In the genomic region with DNA sequence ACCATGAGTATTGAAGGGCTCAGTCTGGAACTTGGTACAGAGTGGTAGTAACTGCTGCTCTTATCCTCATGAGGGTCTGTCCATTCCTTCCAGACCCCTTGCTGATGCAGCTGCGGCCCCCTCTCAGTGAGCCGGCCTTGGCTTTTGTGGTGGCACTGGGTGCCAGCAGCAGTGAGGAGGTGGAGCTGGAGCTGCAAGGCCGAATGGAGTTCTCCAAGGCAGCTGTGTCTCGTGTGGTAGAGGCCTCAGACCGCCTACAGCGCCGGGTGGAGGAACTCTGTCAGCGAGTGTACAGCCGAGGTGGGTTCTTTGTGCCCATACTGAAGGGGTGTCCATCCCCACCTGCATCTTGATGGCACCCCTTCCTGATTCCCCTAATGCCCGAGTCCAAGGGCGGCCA, we compare ENCODE assay signal across 15 cellular contexts. TPM values are rescaled to one million over a fixed set of nuclear protein-coding genes. Genes with fewer than 3 reads are reported as not detected.
A peak's percentile ranks its signal among the peaks of the same experiment; 100 is the strongest.
DNase-seq lines count a peak whose midpoint lies in the region; ATAC-seq and TF ChIP-seq lines count a peak whose summit lies in the region.
"Had no signal": no experiment of that assay in that cellular context is flagged by ENCODE, and none has a peak within 500 bp of the region (broad histone marks: within the 10 kb centered on the region; RNA-seq: fewer than 3 reads in every experiment).

No MANE protein-coding gene starts in this region.

- H3K36me3 ChIP-seq in PC-9 (ENCODE audit: low read depth), result peaks cover 46% of the 10 kb centered on the region

- DNase-seq in activated naive CD4-positive, alpha-beta T cell treated with anti-CD3 and anti-CD28 coated beads for 36 hours, result no peak
- DNase-seq in activated naive CD4-positive, alpha-beta T cell treated with Interleukin-2 at 50 U/mL for 16 hours, result no peak
- DNase-seq in PC-9 (no peak), osteocyte (ENCODE audit: extremely low spot score, unreplicated experiment) (no peak), NCI-H1092 treated with DMSO at 0.1 percent for 48 hours (lab: John Stamatoyannopoulos, UW) (no peak), OCI-M2 (lab: John Stamatoyannopoulos, UW; ENCODE audit: unreplicated experiment) (no peak)
- no peak for DNase-seq in effector memory CD8-positive, alpha-beta T cell
- no peak for DNase-seq in stimulated activated naive CD4-positive, alpha-beta T cell (lab: John Stamatoyannopoulos, UW)
- DNase-seq: DMS 273 treated with DMSO at 0.1 percent for 48 hours; effector CD4-positive, alpha-beta T cell; mesendoderm; NCI-H1417 had no signal

- H3K27ac Mint-ChIP-seq in activated naive CD4-positive, alpha-beta T cell treated with anti-CD3 and anti-CD28 coated beads for 36 hours, result no peak overlapping the region
- H3K27ac Mint-ChIP-seq in effector memory CD8-positive, alpha-beta T cell, result peak overlapping the region; percentile 22 to 96
- no peak overlapping the region for H3K27ac Mint-ChIP-seq in osteocyte (ENCODE audit: unreplicated experiment)

- BruUV-seq in PC-9 (replicated peaks; lab: Mats Ljungman, UMichigan), result no TSS peak

- H3K9me3 ChIP-seq in PC-9 (ENCODE audit: insufficient read depth, low read depth), result no peaks in the 10 kb centered on the region
- H3K9me3 ChIP-seq: suprapubic skin had no signal

- H3K79me2 ChIP-seq in PC-9 (ENCODE audit: low read depth), result peaks cover 34% of the 10 kb centered on the region

- H3K4me3 ChIP-seq in PC-9, result no peak overlapping the region

- H3K36me3 Mint-ChIP-seq in activated naive CD4-positive, alpha-beta T cell treated with anti-CD3 and anti-CD28 coated beads for 36 hours (ENCODE audit: low read depth), result peaks cover 15% of the 10 kb centered on the region
- peaks cover 62% of the 10 kb centered on the region for H3K36me3 Mint-ChIP-seq in effector memory CD8-positive, alpha-beta T cell (ENCODE audit: insufficient read depth)
- H3K36me3 Mint-ChIP-seq in osteocyte (ENCODE audit: unreplicated experiment), result peaks cover 33% of the 10 kb centered on the region

- H2AFZ ChIP-seq in PC-9, result no peak overlapping the region
- H2AFZ ChIP-seq: parathyroid adenoma had no signal

- peak overlapping the region; percentile 23 for H3K4me3 Mint-ChIP-seq in activated naive CD4-positive, alpha-beta T cell treated with anti-CD3 and anti-CD28 coated beads for 36 hours
- peak overlapping the region; percentile 54 to 95 for H3K4me3 Mint-ChIP-seq in effector memory CD8-positive, alpha-beta T cell
- H3K4me3 Mint-ChIP-seq in osteocyte (ENCODE audit: unreplicated experiment), result peak overlapping the region; percentile 52

- POLR2A ChIA-PET in PC-9 (lab: Charles Lee; ENCODE audit: unreplicated experiment), result no interaction called here

- H3F3A ChIP-seq in PC-9 (ENCODE audit: insufficient read depth, low read depth), result peaks cover 28% of the 10 kb centered on the region; the same call in 1 of the 2 replicates

- intact Hi-C loops in activated naive CD4-positive, alpha-beta T cell treated with anti-CD3 and anti-CD28 coated beads for 36 hours (cut with micrococcal nuclease), result no loop called here
- intact Hi-C loops in PC-9 (cut with micrococcal nuclease; ENCODE audit: unreplicated experiment), result loop anchor here (10.0 kb wide), 1 partner anchor 209 kb away; a partner anchor contains a TSS

- no peaks in the 10 kb centered on the region for H3K9me2 ChIP-seq in PC-9 (ENCODE audit: insufficient read depth)

- no peaks in the 10 kb centered on the region for H3K27me3 ChIP-seq in PC-9 (ENCODE audit: insufficient read depth, low read depth)
- H3K27me3 ChIP-seq: suprapubic skin had no signal

- H3K27me3 Mint-ChIP-seq in activated naive CD4-positive, alpha-beta T cell treated with anti-CD3 and anti-CD28 coated beads for 36 hours (ENCODE audit: low read depth), result no peaks in the 10 kb centered on the region
- H3K27me3 Mint-ChIP-seq in effector memory CD8-positive, alpha-beta T cell, result no peaks in the 10 kb centered on the region
- H3K27me3 Mint-ChIP-seq in osteocyte (ENCODE audit: unreplicated experiment), result no peaks in the 10 kb centered on the region

- no peaks in the 10 kb centered on the region for H3K9me3 Mint-ChIP-seq in activated naive CD4-positive, alpha-beta T cell treated with anti-CD3 and anti-CD28 coated beads for 36 hours
- no peaks in the 10 kb centered on the region for H3K9me3 Mint-ChIP-seq in effector memory CD8-positive, alpha-beta T cell
- no peaks in the 10 kb centered on the region for H3K9me3 Mint-ChIP-seq in osteocyte (ENCODE audit: unreplicated experiment)

- CTCF ChIA-PET in activated naive CD4-positive, alpha-beta T cell treated with anti-CD3 and anti-CD28 coated beads for 36 hours (lab: Charles Lee), result interaction anchor here (1.3 kb wide), 1 partner anchor 178 kb away, joined by 4 read pairs; no protein-coding TSS in a partner anchor
- CTCF ChIA-PET in PC-9 (lab: Charles Lee), result interaction anchor here (0.6 kb wide), 1 partner anchor 1116 kb away, joined by 3 read pairs; no protein-coding TSS in a partner anchor

- peak overlapping the region; percentile 99; the same call in 1 of the 2 replicates for H3K4me2 ChIP-seq in PC-9

- no peak overlapping the region for H3K27ac ChIP-seq in PC-9
- H3K27ac ChIP-seq: parathyroid adenoma, suprapubic skin had no signal

- peaks cover 25% of the 10 kb centered on the region for H3K4me1 Mint-ChIP-seq in activated naive CD4-positive, alpha-beta T cell treated with anti-CD3 and anti-CD28 coated beads for 36 hours (ENCODE audit: low read depth)
- H3K4me1 Mint-ChIP-seq in effector memory CD8-positive, alpha-beta T cell (ENCODE audit: low read depth in 2 of 2), result peaks cover 42 to 51% of the 10 kb centered on the region in 2 donors
- H3K4me1 Mint-ChIP-seq in osteocyte (ENCODE audit: unreplicated experiment), result peaks cover 22% of the 10 kb centered on the region

- H3K4me1 ChIP-seq in PC-9 (replicated peaks; ENCODE audit: insufficient read depth), result peaks cover 24% of the 10 kb centered on the region

- ATAC-seq in effector memory CD8-positive, alpha-beta T cell (replicated peaks), result no peak
- ATAC-seq: activated CD4-positive, CD25-positive, alpha-beta regulatory T cell treated with anti-CD3 and anti-CD28 coated beads, Interleukin-2, amount 50 U/mL, for 24 hours had no signal

- TF ChIP-seq CTCF in PC-9 (conservative IDR thresholded peaks at IDR 0.05), result no peak
- no peak for TF ChIP-seq CTCF in osteocyte (IDR thresholded peaks at IDR 0.05)

- peaks cover 11% of the 10 kb centered on the region for H4K20me1 ChIP-seq in PC-9 (ENCODE audit: insufficient read depth)

RNA-seq across cellular contexts. Expression of a gene that starts 2.0 kb away (rescaled TPM):
- total RNA-seq in activated naive CD4-positive, alpha-beta T cell treated with anti-CD3 and anti-CD28 coated beads for 36 hours, result 10 to 100 TPM; 51.1 to 61.0 TPM
- total RNA-seq in PC-9 (2021), result 149 and 178 TPM in 2 replicates
- 116 and 118 TPM in 2 replicates for total RNA-seq in osteocyte

RNA-seq across cellular contexts. Expression of a gene that starts 2.2 kb away (rescaled TPM):
- total RNA-seq in activated naive CD4-positive, alpha-beta T cell treated with anti-CD3 and anti-CD28 coated beads for 36 hours, result 1 to 10 TPM; 2.0 to 2.3 TPM
- total RNA-seq in PC-9 (2021) (17.9 and 19.9 TPM in 2 replicates), osteocyte (5.0 and 9.7 TPM in 2 replicates)

RNA-seq across cellular contexts. Expression of a gene that starts 15.9 kb away (rescaled TPM):
- total RNA-seq in activated naive CD4-positive, alpha-beta T cell treated with anti-CD3 and anti-CD28 coated beads for 36 hours, result 10 to 100 TPM; 23.3 to 26.4 TPM
- total RNA-seq in PC-9 (2021) (66.1 and 67.3 TPM in 2 replicates), osteocyte (28.6 and 31.1 TPM in 2 replicates)

RNA-seq across cellular contexts. Expression of a gene that starts 22.9 kb away (rescaled TPM):
- total RNA-seq in activated naive CD4-positive, alpha-beta T cell treated with anti-CD3 and anti-CD28 coated beads for 36 hours, result 1 to 10 TPM; 2.1 to 2.3 TPM
- total RNA-seq in PC-9 (2021) (21.7 and 25.6 TPM in 2 replicates), osteocyte (26.7 and 27.2 TPM in 2 replicates)

Comparison
In these comparisons a context has a peak if more than half of its experiments do, and no peak if none do; other contexts are left out.
1. H3K27ac Mint-ChIP-seq: peak in effector memory CD8-positive, alpha-beta T cell (2 of 2); none in activated naive CD4-positive, alpha-beta T cell treated with anti-CD3 and anti-CD28 coated beads for 36 hours (single experiment) and osteocyte (single experiment).
2. H3K4me3 Mint-ChIP-seq: peak in every context shown above with its lines; median percentile 74 in effector memory CD8-positive, alpha-beta T cell; 52 in osteocyte; 23 in activated naive CD4-positive, alpha-beta T cell treated with anti-CD3 and anti-CD28 coated beads for 36 hours.